ENCODE assay signal across 8 cellular contexts in genomic region chr2:170972508-170973224, GRCh38.
DNase-seq lines count a peak whose midpoint lies in the region; TF ChIP-seq lines count a peak whose summit lies in the region.

No MANE protein-coding gene starts in this region.

- no peaks in the 10 kb centered on the region for H3K27me3 ChIP-seq in duodenal mucosa (ENCODE audit: control insufficient read depth in 1 of 2, insufficient read depth in 2 of 2, low read length in 2 of 2)

- H3K9me3 ChIP-seq in duodenal mucosa (ENCODE audit: control insufficient read depth in 1 of 2, low read length in 2 of 2), result no peaks in the 10 kb centered on the region

- H3K36me3 ChIP-seq in duodenal mucosa (ENCODE audit: control insufficient read depth in 1 of 2, insufficient read depth in 2 of 2, low read length in 2 of 2), result peaks cover 7 to 12% of the 10 kb centered on the region in 2 donors

- H3K4me3 ChIP-seq in duodenal mucosa (ENCODE audit: low read depth in 1 of 2, low read length in 2 of 2) (peak overlapping the region; percentile 77 to 83), retinal pigment epithelial cell (ENCODE audit: low read length) (peak overlapping the region; percentile 52)

- no peak for TF ChIP-seq CTCF in retinal pigment epithelial cell (conservative IDR thresholded peaks at IDR 0.05; ENCODE audit: low read depth, low read length)

- peak overlapping the region in 1 of 2 donors; percentile 44 for H3K9ac ChIP-seq in duodenal mucosa (ENCODE audit: low read depth in 1 of 2, low read length in 2 of 2)

- H3K4me1 ChIP-seq in duodenal mucosa (ENCODE audit: control insufficient read depth in 1 of 2, insufficient read depth in 2 of 2, low read length in 2 of 2), result peaks cover 15 to 18% of the 10 kb centered on the region in 2 donors

- no peak overlapping the region for H3K27ac ChIP-seq in duodenal mucosa (ENCODE audit: low read depth, low read length)

- DNase-seq in NCI-H2171 treated with DMSO at 0.1 percent for 48 hours (lab: John Stamatoyannopoulos, UW) (peak; percentile 37), NCI-H2171 (lab: John Stamatoyannopoulos, UW) (no peak), NCI-H748 treated with DMSO at 0.1 percent for 48 hours (lab: John Stamatoyannopoulos, UW) (peak; percentile 19), retinal pigment epithelial cell (ENCODE audit: low read depth) (no peak), cortex of kidney (lab: John Stamatoyannopoulos, UW) (no peak), kidney glomerular epithelial cell (lab: John Stamatoyannopoulos, UW) (no peak)
- DNase-seq in central memory CD4-positive, alpha-beta T cell, result no peak

Comparison
In these comparisons a context has a peak if more than half of its experiments do, and no peak if none do; other contexts are left out.
1. DNase-seq: peak in NCI-H2171 treated with DMSO at 0.1 percent for 48 hours (single experiment) and NCI-H748 treated with DMSO at 0.1 percent for 48 hours (single experiment); none in NCI-H2171 (single experiment), retinal pigment epithelial cell (single experiment), cortex of kidney (single experiment), kidney glomerular epithelial cell (single experiment) and central memory CD4-positive, alpha-beta T cell (single experiment).